ENCODE assay signal across 14 cellular contexts in genomic region chr6:148358196-148358785, GRCh38. TPM values are rescaled to one million over a fixed set of nuclear protein-coding genes. Genes with fewer than 3 reads are reported as not detected.
DNase-seq lines count a peak whose midpoint lies in the region; FAIRE-seq and TF ChIP-seq lines count a peak whose summit lies in the region.
"Had no signal": no experiment of that assay in that cellular context is flagged by ENCODE, and none has a peak within 500 bp of the region (broad histone marks: within the 10 kb centered on the region; RNA-seq: fewer than 3 reads in every experiment).

No MANE protein-coding gene starts in this region.

- peak overlapping the region; percentile 92 for H3K27ac ChIP-seq in A673 (ENCODE audit: low read depth, low read length, poor library complexity, severe bottlenecking)

- TF ChIP-seq CTCF in A673 (conservative IDR thresholded peaks at IDR 0.05; ENCODE audit: low read depth, low read length), result no peak
- no peak for TF ChIP-seq CTCF in epithelial cell of esophagus (IDR thresholded peaks at IDR 0.05; ENCODE audit: insufficient read depth, low read depth, low read length, missing control alignments)
- no peak for TF ChIP-seq CTCF in D721Med (IDR thresholded peaks at IDR 0.05; ENCODE audit: insufficient read depth, missing control alignments)

- peak; percentile 89 for DNase-seq in A673 (ENCODE audit: low spot score)
- peak; percentile 73 to 80 for DNase-seq in NOMO-1 (lab: John Stamatoyannopoulos, UW; ENCODE audit: unreplicated experiment in 2 of 2)
- peak; percentile 31 for DNase-seq in epithelial cell of esophagus (ENCODE audit: low read depth)
- peak; percentile 47 for DNase-seq in midbrain (lab: John Stamatoyannopoulos, UW)
- no peak for DNase-seq in D341Med (ENCODE audit: low spot score)
- no peak for DNase-seq in NCI-H2029 treated with DMSO at 0.1 percent for 48 hours (lab: John Stamatoyannopoulos, UW)
- DNase-seq in activated CD8-positive, alpha-beta memory T cell treated with anti-CD3 and anti-CD28 coated beads, Interleukin-2, amount 50 U/mL, for 4 hours, result no peak
- no peak for DNase-seq in D721Med (ENCODE audit: insufficient read length, low spot score)
- DNase-seq: activated CD4-positive, alpha-beta T cell treated with anti-CD3 and anti-CD28 coated beads, Interleukin-2, amount 50 U/mL, for 4 hours; GF-D8; naive B cell; NCI-H2171 treated with DMSO at 0.1 percent for 48 hours; stimulated activated CD4-positive, alpha-beta T cell treated with anti-CD3 and anti-CD28 coated beads, Interleukin-2, amount 100 ng/mL, for 48 hours had no signal

- H3K36me3 ChIP-seq in A673 (ENCODE audit: insufficient read depth, low read length, poor library complexity, severe bottlenecking), result no peaks in the 10 kb centered on the region

- no peak for FAIRE-seq in D721Med (lab: Jason Lieb, UNC)
- FAIRE-seq: H54 had no signal

- peaks cover 27% of the 10 kb centered on the region for H3K4me1 ChIP-seq in A673 (ENCODE audit: insufficient read depth, low read length, poor library complexity, severe bottlenecking)

- POLR2A ChIA-PET in A673 (lab: Charles Lee; ENCODE audit: low non-redundant PET), result interaction anchor here (0.7 kb wide), 1 partner anchor 29 kb away, joined by 3 read pairs; no protein-coding TSS in a partner anchor

- CTCF ChIA-PET in A673 (lab: Charles Lee), result no interaction called here

- H3K4me3 ChIP-seq in A673 (ENCODE audit: low read depth, low read length, poor library complexity, severe bottlenecking), result peak overlapping the region; percentile 16
- no peak overlapping the region for H3K4me3 ChIP-seq in epithelial cell of esophagus (ENCODE audit: low read length)

- H3K27me3 ChIP-seq in A673 (replicated peaks; ENCODE audit: insufficient read depth, low read depth, low read length, poor library complexity), result no peaks in the 10 kb centered on the region

- no peaks in the 10 kb centered on the region for H3K9me3 ChIP-seq in A673 (ENCODE audit: low read depth, low read length, poor library complexity, severe bottlenecking)

- intact Hi-C loops in A673 (cut with micrococcal nuclease; ENCODE audit: unreplicated experiment), result no loop called here

- BruUV-seq in A673 (replicated peaks; lab: Mats Ljungman, UMichigan), result no TSS peak

RNA-seq across cellular contexts. Expression of gene SASH1, which starts 15.7 kb away (rescaled TPM):
- 19.2 and 21.7 TPM in 2 replicates for total RNA-seq in A673 (2021)

Comparison
In these comparisons a context has a peak if more than half of its experiments do, and no peak if none do; other contexts are left out.
1. DNase-seq: peak in A673 (single experiment), NOMO-1 (2 of 2), epithelial cell of esophagus (single experiment) and midbrain (single experiment); none in D341Med (single experiment), NCI-H2029 treated with DMSO at 0.1 percent for 48 hours (single experiment), activated CD8-positive, alpha-beta memory T cell treated with anti-CD3 and anti-CD28 coated beads, Interleukin-2, amount 50 U/mL, for 4 hours (single experiment) and D721Med (single experiment).